In the genomic region with DNA sequence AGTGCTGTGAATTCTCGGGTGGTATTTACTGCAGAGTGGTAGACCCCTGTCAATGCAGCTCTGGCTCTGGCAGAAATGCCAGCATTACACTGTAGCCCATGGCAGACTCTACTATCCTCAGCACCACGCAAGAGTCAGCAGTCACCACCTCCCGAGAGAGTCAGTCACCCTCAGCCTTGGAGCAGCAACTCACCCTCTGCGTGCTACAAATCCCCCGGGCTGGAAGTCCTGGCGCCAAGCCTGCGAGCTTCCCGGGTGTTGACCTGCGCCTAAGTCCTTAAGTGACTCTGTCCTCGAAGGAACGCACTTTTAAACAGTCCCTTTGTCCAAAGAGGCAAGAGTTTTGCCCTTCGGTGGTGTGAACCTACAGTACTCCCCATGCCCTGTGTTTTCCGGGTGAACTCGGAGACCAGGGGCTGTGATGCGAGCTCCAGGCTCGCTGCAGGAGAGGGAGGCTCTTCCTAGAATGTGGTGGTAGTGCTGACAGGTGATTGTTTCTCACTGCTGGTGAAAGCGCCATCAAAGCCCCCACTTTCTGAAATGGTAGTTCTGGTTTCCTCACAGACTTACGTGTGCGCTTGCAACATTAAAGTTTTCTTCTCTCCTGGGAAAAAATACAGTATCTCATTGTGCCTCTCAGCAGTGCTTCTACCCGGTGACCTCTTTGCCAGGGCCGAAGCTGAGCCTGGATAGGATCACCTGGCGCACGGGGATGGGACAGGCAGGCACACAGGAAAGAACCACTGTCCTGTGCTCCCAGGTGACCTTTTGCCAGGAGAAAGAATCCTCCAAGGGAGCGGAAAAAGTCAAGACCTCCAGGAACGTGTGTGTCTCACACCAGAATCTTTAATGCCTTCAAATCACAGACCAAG, we compare ENCODE assay signal across 25 cellular contexts. TPM values are rescaled to one million over a fixed set of nuclear protein-coding genes. Genes with fewer than 3 reads are reported as not detected.
"Had no signal": no experiment of that assay in that cellular context is flagged by ENCODE, and none has a peak within 500 bp of the region (broad histone marks: within the 10 kb centered on the region; RNA-seq: fewer than 3 reads in every experiment).

No MANE protein-coding gene starts in this region.

- H3K9me3 ChIP-seq: colonic mucosa, esophagus squamous epithelium, gastroesophageal sphincter, right atrium auricular region had no signal

- H3K27ac ChIP-seq: colonic mucosa, esophagus squamous epithelium, gastroesophageal sphincter, right atrium auricular region had no signal

- H3K4me3 ChIP-seq: colonic mucosa, esophagus squamous epithelium, gastroesophageal sphincter, lung, right atrium auricular region had no signal

- DNase-seq: colonic mucosa; dermis blood vessel endothelial cell; esophagus squamous epithelium; foreskin fibroblast; left colon; left ventricle myocardium superior; naive thymus-derived CD4-positive, alpha-beta T cell; nephron progenitor cell; posterior cingulate gyrus; small intestine; stimulated activated CD4-positive, alpha-beta T cell treated with anti-CD3 and anti-CD28 coated beads, Interleukin-12 subunit alpha, Interleukin-12 subunit beta, amount 100 ng/mL, for 4 hours; stimulated activated CD4-positive, alpha-beta T cell treated with anti-CD3 and anti-CD28 coated beads, Interleukin-2, amount 100 ng/mL, for 48 hours; stimulated activated CD8-positive, alpha-beta memory T cell treated with anti-CD3 and anti-CD28 coated beads, Interleukin-4, amount 100 ng/mL, for 48 hours; stimulated activated naive B cell treated with anti-CD40 and anti-IgM and Interleukin-4, amounts not matched to agents 10 μg/mL and 1 μg/mL and 100 μg/mL, for 72 hours; trophoblast cell had no signal

- H3K36me3 ChIP-seq: colonic mucosa, esophagus squamous epithelium, gastroesophageal sphincter, right atrium auricular region had no signal

- H3K27me3 ChIP-seq: colonic mucosa, esophagus squamous epithelium, gastroesophageal sphincter, right atrium auricular region had no signal

- H3K4me1 ChIP-seq: colonic mucosa, esophagus squamous epithelium, gastroesophageal sphincter, right atrium auricular region had no signal

RNA-seq across cellular contexts. Expression of gene MBL2, which starts 33.1 kb away (rescaled TPM):
- total RNA-seq: cerebellum; dermis blood vessel endothelial cell; epithelial cell of proximal tubule; esophagus squamous epithelium; gastroesophageal sphincter; kidney epithelial cell; left colon; left ventricle myocardium superior; mesenteric fat pad; mononuclear cell; naive thymus-derived CD4-positive, alpha-beta T cell; osteocyte; right atrium auricular region; urinary bladder had no signal
- polyA plus RNA-seq: lung; naive thymus-derived CD4-positive, alpha-beta T cell; small intestine had no signal
